Comparison of ENCODE assay signal across 9 cellular contexts in genomic region chr3:143825513-143825912, GRCh38. TPM values are rescaled to one million over a fixed set of nuclear protein-coding genes. Genes with fewer than 3 reads are reported as not detected.
DNase-seq lines count a peak whose midpoint lies in the region; ATAC-seq, FAIRE-seq and TF ChIP-seq lines count a peak whose summit lies in the region.
"Had no signal": no experiment of that assay in that cellular context is flagged by ENCODE, and none has a peak within 500 bp of the region (broad histone marks: within the 10 kb centered on the region; RNA-seq: fewer than 3 reads in every experiment).

No MANE protein-coding gene starts in this region.

- WGBS in liver: 44% methylated on average over 3 of the region's 3 CpGs
- 4% methylated on average over 3 of the region's 3 CpGs for WGBS in HepG2 (ENCODE audit: low lambda C conversion rate)

- no peaks in the 10 kb centered on the region for H3K36me3 ChIP-seq in liver (ENCODE audit: control insufficient read depth in 4 of 4, insufficient read depth in 3 of 4, low read depth in 1 of 4, low read length in 3 of 4)
- no peaks in the 10 kb centered on the region for H3K36me3 ChIP-seq in HepG2 (replicated peaks in 1 of 2; ENCODE audit: control insufficient read depth in 1 of 2, insufficient read depth in 2 of 2, low read length in 2 of 2)

- TF ChIP-seq EP300 in HepG2 (IDR thresholded peaks at IDR 0.05; ENCODE audit: low read depth in 2 of 2, low read length in 2 of 2) (no peak), HepG2 (CRISPR knock-in tag; IDR thresholded peaks at IDR 0.05; ENCODE audit: borderline replicate concordance) (no peak)

- H3K36me3 Mint-ChIP-seq in activated T-helper 1 cell treated with anti-CD3 and anti-CD28 coated beads, Interleukin-12 subunit alpha, Interleukin-12 subunit beta, Interleukin-2, Interleukin-4 antibody, amounts not matched to agents 30 ng/mL and 10 ng/mL and 1 ng/mL, durations not matched to agents 14 hours and 24 hours and 36 hours (ENCODE audit: low read depth): peaks cover 18% of the 10 kb centered on the region
- no peaks in the 10 kb centered on the region for H3K36me3 Mint-ChIP-seq in glutamatergic neuron (ENCODE audit: unreplicated experiment)

- FAIRE-seq in HepG2 (lab: Jason Lieb, UNC) (no peak), D721Med (lab: Jason Lieb, UNC) (no peak)

- H3K27ac ChIP-seq in liver (ENCODE audit: low read depth in 1 of 2, low read length in 2 of 2) (peak overlapping the region; percentile 15 to 50), HepG2 (ENCODE audit: extremely low read length, insufficient read depth, low read length) (no peak overlapping the region)

- no peak for TF ChIP-seq CTCF in liver (IDR thresholded peaks at IDR 0.05; ENCODE audit: low read depth, low read length, missing input control)
- no peak for TF ChIP-seq CTCF in HepG2 (CRISPR knock-in tag; IDR thresholded peaks at IDR 0.05)
- TF ChIP-seq CTCF in glutamatergic neuron (IDR thresholded peaks at IDR 0.05; ENCODE audit: partially characterized antibody, unreplicated experiment): no peak
- no peak for TF ChIP-seq CTCF in D721Med (IDR thresholded peaks at IDR 0.05; ENCODE audit: insufficient read depth, missing control alignments)

- no peak overlapping the region for H3K27ac Mint-ChIP-seq in activated T-helper 1 cell treated with anti-CD3 and anti-CD28 coated beads, Interleukin-12 subunit alpha, Interleukin-12 subunit beta, Interleukin-2, Interleukin-4 antibody, amounts not matched to agents 30 ng/mL and 10 ng/mL and 1 ng/mL, durations not matched to agents 14 hours and 24 hours and 36 hours
- no peak overlapping the region for H3K27ac Mint-ChIP-seq in glutamatergic neuron (ENCODE audit: unreplicated experiment)

- DNase-seq in HepG2 (ENCODE audit: low spot score) (no peak), glutamatergic neuron (no peak), D721Med (ENCODE audit: insufficient read length, low spot score) (no peak), NCI-H345 treated with DMSO at 0.1 percent for 48 hours (lab: John Stamatoyannopoulos, UW; ENCODE audit: unreplicated experiment) (no peak)
- DNase-seq in activated T-helper 1 cell treated with anti-CD3 and anti-CD28 coated beads, Interleukin-12 subunit alpha, Interleukin-12 subunit beta, Interleukin-2, Interleukin-4 antibody, amounts not matched to agents 30 ng/mL and 10 ng/mL and 1 ng/mL, durations not matched to agents 14 hours and 24 hours and 36 hours (ENCODE audit: low spot score): no peak
- no peak for DNase-seq in effector CD8-positive, alpha-beta T cell (lab: John Stamatoyannopoulos, UW)
- DNase-seq: SW 1271 had no signal

- peaks cover 48% of the 10 kb centered on the region for H3K4me1 Mint-ChIP-seq in activated T-helper 1 cell treated with anti-CD3 and anti-CD28 coated beads, Interleukin-12 subunit alpha, Interleukin-12 subunit beta, Interleukin-2, Interleukin-4 antibody, amounts not matched to agents 30 ng/mL and 10 ng/mL and 1 ng/mL, durations not matched to agents 14 hours and 24 hours and 36 hours (ENCODE audit: low read depth)
- peaks cover 24% of the 10 kb centered on the region for H3K4me1 Mint-ChIP-seq in glutamatergic neuron (ENCODE audit: low read depth, unreplicated experiment)

- TF ChIP-seq RAD21 in liver (IDR thresholded peaks at IDR 0.05) (no peak), HepG2 (CRISPR knock-in tag; IDR thresholded peaks at IDR 0.05) (no peak)

- H3K4me1 ChIP-seq in liver (ENCODE audit: control insufficient read depth in 4 of 4, insufficient read depth in 4 of 4, low read length in 3 of 4): peaks cover 0 to 2% (median 0%) of the 10 kb centered on the region in 4 donors
- H3K4me1 ChIP-seq in HepG2 (ENCODE audit: insufficient read depth, low read length): no peaks in the 10 kb centered on the region

- in situ Hi-C loops in HepG2 (cut with HindIII; ENCODE audit: extremely low pct_ligation_motif_present, low pct_unique_long_range_greater_than_20kb): no loop called here

- POLR2A ChIA-PET in HepG2 (lab: Yijun Ruan, JAX): no interaction called here

- TF ChIP-seq POLR2A in HepG2 (IDR thresholded peaks at IDR 0.05; ENCODE audit: insufficient read depth in 1 of 2, low read depth in 2 of 2, low read length in 2 of 2): no peak

- H3K4me3 Mint-ChIP-seq in activated T-helper 1 cell treated with anti-CD3 and anti-CD28 coated beads, Interleukin-12 subunit alpha, Interleukin-12 subunit beta, Interleukin-2, Interleukin-4 antibody, amounts not matched to agents 30 ng/mL and 10 ng/mL and 1 ng/mL, durations not matched to agents 14 hours and 24 hours and 36 hours: peak overlapping the region; percentile 17
- H3K4me3 Mint-ChIP-seq in glutamatergic neuron (ENCODE audit: unreplicated experiment): no peak overlapping the region

- no peak overlapping the region for H3K9ac ChIP-seq in liver (ENCODE audit: low read depth in 1 of 2, low read length in 2 of 2)
- no peak overlapping the region for H3K9ac ChIP-seq in HepG2 (ENCODE audit: insufficient read depth, low read depth, low read length)

- no TSS peak for BruUV-seq in HepG2 (replicated peaks; lab: Mats Ljungman, UMichigan)

- peaks cover 11% of the 10 kb centered on the region for H3K9me3 Mint-ChIP-seq in activated T-helper 1 cell treated with anti-CD3 and anti-CD28 coated beads, Interleukin-12 subunit alpha, Interleukin-12 subunit beta, Interleukin-2, Interleukin-4 antibody, amounts not matched to agents 30 ng/mL and 10 ng/mL and 1 ng/mL, durations not matched to agents 14 hours and 24 hours and 36 hours
- no peaks in the 10 kb centered on the region for H3K9me3 Mint-ChIP-seq in glutamatergic neuron (ENCODE audit: unreplicated experiment)

- no peaks in the 10 kb centered on the region for H3K79me2 ChIP-seq in HepG2 (ENCODE audit: insufficient read depth, low read length)

- no peak overlapping the region for H2AFZ ChIP-seq in HepG2 (ENCODE audit: low read length)

- no peaks in the 10 kb centered on the region for H3K27me3 ChIP-seq in liver (ENCODE audit: control insufficient read depth in 4 of 4, insufficient read depth in 4 of 4, low read length in 3 of 4)
- H3K27me3 ChIP-seq in HepG2 (ENCODE audit: control insufficient read depth in 1 of 2, insufficient read depth in 2 of 2, low read length in 2 of 2): no peaks in the 10 kb centered on the region

- H3K4me3 ChIP-seq in liver (ENCODE audit: low read depth in 1 of 3, low read length in 3 of 3) (no peak overlapping the region), HepG2 (replicated peaks in 1 of 3; ENCODE audit: insufficient read depth in 1 of 3, low read depth in 2 of 3, low read length in 3 of 3) (no peak overlapping the region)

- CTCF ChIA-PET in HepG2 (lab: Yijun Ruan, JAX; ENCODE audit: low intra/inter-chr PET ratio, low total read pairs): no interaction called here

- no peak overlapping the region for H3K4me2 ChIP-seq in HepG2 (ENCODE audit: low read depth, low read length)

- intact Hi-C loops in HepG2 (cut with micrococcal nuclease; ENCODE audit: unreplicated experiment): no loop called here
- intact Hi-C loops in activated T-helper 1 cell treated with anti-CD3 and anti-CD28 coated beads, Interleukin-12 subunit alpha, Interleukin-12 subunit beta, Interleukin-2, Interleukin-4 antibody, amounts not matched to agents 30 ng/mL and 10 ng/mL and 1 ng/mL, durations not matched to agents 14 hours and 24 hours and 36 hours (cut with micrococcal nuclease): no loop called here

- no peaks in the 10 kb centered on the region for H3K27me3 Mint-ChIP-seq in activated T-helper 1 cell treated with anti-CD3 and anti-CD28 coated beads, Interleukin-12 subunit alpha, Interleukin-12 subunit beta, Interleukin-2, Interleukin-4 antibody, amounts not matched to agents 30 ng/mL and 10 ng/mL and 1 ng/mL, durations not matched to agents 14 hours and 24 hours and 36 hours (ENCODE audit: insufficient read depth)
- no peaks in the 10 kb centered on the region for H3K27me3 Mint-ChIP-seq in glutamatergic neuron (ENCODE audit: unreplicated experiment)

- ATAC-seq in HepG2 (no peak), HG03025 (IDR thresholded peaks at IDR 0.05; ENCODE audit: low FRiP score, unreplicated experiment) (peak; percentile 67)

- H3K9me3 ChIP-seq in liver (ENCODE audit: control insufficient read depth in 4 of 4, low read length in 3 of 4): no peaks in the 10 kb centered on the region
- no peaks in the 10 kb centered on the region for H3K9me3 ChIP-seq in HepG2 (ENCODE audit: low read length)

- H4K20me1 ChIP-seq in HepG2 (ENCODE audit: insufficient read depth, low read length): no peaks in the 10 kb centered on the region

TF ChIP-seq in liver, 16 proteins besides CTCF, POLR2A, EP300 and RAD21 (continues in another document):
- TF ChIP-seq RXRA (IDR thresholded peaks at IDR 0.05): no peak
- TF ChIP-seq TAF1 (conservative IDR thresholded peaks at IDR 0.05): no peak

RNA-seq across cellular contexts. Expression of gene SLC9A9, which starts 22.8 kb away (rescaled TPM):
- total RNA-seq in liver (10 to 100 TPM in 1 of 2 donors, 1 to 10 TPM in 1; 8.6 to 15.0 TPM), HepG2 (2016; rRNA removed; fragmentation: Illumina TruSeq; extraction: Trizol) (not detected in 2 replicates), glutamatergic neuron (ENCODE audit: unreplicated experiment) (11.4 TPM)
- polyA plus RNA-seq in liver (1 to 10 TPM; 3.3 to 3.7 TPM), HepG2 (2011; rRNA removed) (not detected in 2 replicates)
- not detected in 2 replicates for total RNA-seq in HepG2 (2016; cell fraction: cytosol; rRNA removed; fragmentation: Illumina TruSeq; extraction: Trizol; ENCODE audit: low read depth)
- not detected in 2 replicates for total RNA-seq in HepG2 (2016; cell fraction: insoluble cytoplasmic fraction; rRNA removed; fragmentation: Illumina TruSeq; extraction: Trizol)
- total RNA-seq in HepG2 (2016; cell fraction: membrane; rRNA removed; fragmentation: Illumina TruSeq; extraction: Trizol): not detected in 2 replicates
- not detected in 2 replicates for total RNA-seq in HepG2 (2016; cell fraction: nucleus; rRNA removed; fragmentation: Illumina TruSeq; extraction: Trizol)
- polyA plus RNA-seq in HepG2 (2011; cell fraction: cytosol; rRNA removed): not detected in 2 replicates
- polyA plus RNA-seq in HepG2 (2011; cell fraction: nucleus; rRNA removed): not detected in 2 replicates
- not detected in 2 replicates for polyA plus RNA-seq in HepG2 (2012)
- not detected in 2 replicates for polyA plus RNA-seq in HepG2 (2016; cell fraction: cytosol; fragmentation: Illumina TruSeq; extraction: Trizol; ENCODE audit: low read depth)
- not detected in 2 replicates for polyA plus RNA-seq in HepG2 (2016; cell fraction: insoluble cytoplasmic fraction; fragmentation: Illumina TruSeq; extraction: Trizol; ENCODE audit: low read depth)
- polyA plus RNA-seq in HepG2 (2016; cell fraction: membrane; fragmentation: Illumina TruSeq; extraction: Trizol; ENCODE audit: low read depth): not detected in 2 replicates
- polyA plus RNA-seq in HepG2 (2016; cell fraction: nucleus; fragmentation: Illumina TruSeq; extraction: Trizol; ENCODE audit: insufficient read depth, low read depth): not detected in 2 replicates
- polyA minus RNA-seq in HepG2 (2011; rRNA and poly(A)+ RNA removed; ENCODE audit: low replicate concordance): not detected in 2 replicates
- not detected in 2 replicates for polyA minus RNA-seq in HepG2 (2011; cell fraction: cytosol; rRNA and poly(A)+ RNA removed)
- polyA minus RNA-seq in HepG2 (2011; cell fraction: nucleus; rRNA and poly(A)+ RNA removed): not detected in 2 replicates
- total RNA-seq in activated T-helper 1 cell treated with anti-CD3 and anti-CD28 coated beads, Interleukin-12 subunit alpha, Interleukin-12 subunit beta, Interleukin-2, Interleukin-4 antibody, amounts not matched to agents 30 ng/mL and 10 ng/mL and 1 ng/mL, durations not matched to agents 14 hours and 24 hours and 36 hours: 0.64 and 0.88 TPM in 2 replicates
